8 cellular contexts compared by ENCODE assay signal in genomic region chrX:41922694-41923171, GRCh38. TPM values are rescaled to one million over a fixed set of nuclear protein-coding genes. Genes with fewer than 3 reads are reported as not detected.
A peak's percentile ranks its signal among the peaks of the same experiment; 100 is the strongest.
DNase-seq lines count a peak whose midpoint lies in the region; ATAC-seq, FAIRE-seq and TF ChIP-seq lines count a peak whose summit lies in the region.

No MANE protein-coding gene starts in this region.

- no peaks in the 10 kb centered on the region for H3K9me3 Mint-ChIP-seq in stimulated activated memory B cell treated with anti-CD40 and anti-IgM and Interleukin-4, amounts not matched to agents 10 μg/mL and 1 μg/mL and 100 μg/mL, for 72 hours

- TF ChIP-seq CTCF in 22Rv1 (IDR thresholded peaks at IDR 0.05), result 0 out of 2 replicates have a peak, but pooled peaks have one; percentile 17
- peak; percentile 29; the same call in 1 of the 2 replicates for TF ChIP-seq CTCF in SK-N-SH (IDR thresholded peaks at IDR 0.05)
- TF ChIP-seq CTCF in left lung (IDR thresholded peaks at IDR 0.05), result no peak

- H3K9ac ChIP-seq in SK-N-SH, result peak overlapping the region; percentile 73

- H3K27ac Mint-ChIP-seq in stimulated activated memory B cell treated with anti-CD40 and anti-IgM and Interleukin-4, amounts not matched to agents 10 μg/mL and 1 μg/mL and 100 μg/mL, for 72 hours, result peak overlapping the region; percentile 85

- H3K27me3 Mint-ChIP-seq in stimulated activated memory B cell treated with anti-CD40 and anti-IgM and Interleukin-4, amounts not matched to agents 10 μg/mL and 1 μg/mL and 100 μg/mL, for 72 hours, result no peaks in the 10 kb centered on the region

- H3K9me2 ChIP-seq in SK-N-SH, result no peaks in the 10 kb centered on the region

- H3K4me1 ChIP-seq in SK-N-SH (ENCODE audit: control insufficient read depth in 1 of 2, insufficient read depth in 2 of 2, low read depth in 1 of 2, low read length in 1 of 2) (no peaks in the 10 kb centered on the region; a peak in 1 of 4 replicates), left lung (no peaks in the 10 kb centered on the region)

- 13% methylated on average over 12 of the region's 42 CpGs for WGBS in SK-N-SH (ENCODE audit: low lambda C conversion rate)

- DNase-seq in SK-N-SH (peak; percentile 63), cerebellum (ENCODE audit: low spot score) (peak; percentile 12), left lung (peak; percentile 35 to 71), H54 (ENCODE audit: insufficient read length, low spot score) (no peak)

- TF ChIP-seq RAD21 in SK-N-SH (IDR thresholded peaks at IDR 0.05; ENCODE audit: low read length), result no peak

- TF ChIP-seq EP300 in SK-N-SH (IDR thresholded peaks at IDR 0.05; ENCODE audit: borderline replicate concordance in 1 of 2, low read depth in 1 of 2, low read length in 1 of 2), result no peak

- H3K27ac ChIP-seq in 22Rv1 (peak overlapping the region; percentile 68), SK-N-SH (ENCODE audit: low read depth in 2 of 2, low read length in 1 of 2) (peak overlapping the region; percentile 56 to 73; a peak in 3 of 4 replicates), left lung (peak overlapping the region; percentile 33 to 67)

- peak overlapping the region; percentile 66 to 70 for H3K4me3 ChIP-seq in SK-N-SH (ENCODE audit: low read depth in 2 of 2, low read length in 1 of 2)
- peak overlapping the region; percentile 42 to 57 for H3K4me3 ChIP-seq in left lung

- CTCF ChIA-PET in SK-N-SH (lab: Yijun Ruan, JAX), result no interaction called here

- peaks cover 4% of the 10 kb centered on the region; the same call in 1 of the 2 replicates for H4K20me1 ChIP-seq in SK-N-SH (ENCODE audit: insufficient read depth)

- peaks cover 44% of the 10 kb centered on the region for H3K79me2 ChIP-seq in SK-N-SH (ENCODE audit: insufficient read depth)

- FAIRE-seq in H54 (lab: Jason Lieb, UNC), result no peak

- no peaks in the 10 kb centered on the region for H3K9me3 ChIP-seq in SK-N-SH
- no peaks in the 10 kb centered on the region for H3K9me3 ChIP-seq in left lung

- H3K27me3 ChIP-seq in SK-N-SH (ENCODE audit: insufficient read depth) (peaks cover 6% of the 10 kb centered on the region; the same call in 1 of the 2 replicates), left lung (no peaks in the 10 kb centered on the region)

- intact Hi-C loops in left lung (cut with DNase I), result no loop called here

- peak overlapping the region; percentile 96 for H3K4me3 Mint-ChIP-seq in stimulated activated memory B cell treated with anti-CD40 and anti-IgM and Interleukin-4, amounts not matched to agents 10 μg/mL and 1 μg/mL and 100 μg/mL, for 72 hours

- H3K36me3 Mint-ChIP-seq in stimulated activated memory B cell treated with anti-CD40 and anti-IgM and Interleukin-4, amounts not matched to agents 10 μg/mL and 1 μg/mL and 100 μg/mL, for 72 hours, result no peaks in the 10 kb centered on the region

- 0 out of 2 replicates have a peak overlapping the region, but pooled peaks have one; percentile 66 for H2AFZ ChIP-seq in SK-N-SH (ENCODE audit: low read depth)

- H3K36me3 ChIP-seq in SK-N-SH (replicated peaks in 1 of 2; ENCODE audit: control insufficient read depth in 1 of 2, insufficient read depth in 2 of 2, low read length in 1 of 2), result no peaks in the 10 kb centered on the region
- H3K36me3 ChIP-seq in left lung, result no peaks in the 10 kb centered on the region

- no peaks in the 10 kb centered on the region for H3F3A ChIP-seq in SK-N-SH (replicated peaks; ENCODE audit: insufficient read depth)

- no peak for TF ChIP-seq POLR2A in H54 (IDR thresholded peaks at IDR 0.05; ENCODE audit: low read depth, low read length)

- POLR2A ChIA-PET in SK-N-SH (lab: Yijun Ruan, JAX), result no interaction called here

- ATAC-seq in GM18861 (IDR thresholded peaks at IDR 0.05; ENCODE audit: unreplicated experiment) (peak; percentile 14), HG03442 (IDR thresholded peaks at IDR 0.05; ENCODE audit: unreplicated experiment) (peak; percentile 18), left lung (peak; percentile 1)
- ATAC-seq in stimulated activated memory B cell treated with anti-CD40 and anti-IgM and Interleukin-4, amounts not matched to agents 10 μg/mL and 1 μg/mL and 100 μg/mL, for 72 hours, result peak; percentile 47

- H3K4me2 ChIP-seq in SK-N-SH, result peak overlapping the region; percentile 75

- peaks cover 16% of the 10 kb centered on the region for H3K4me1 Mint-ChIP-seq in stimulated activated memory B cell treated with anti-CD40 and anti-IgM and Interleukin-4, amounts not matched to agents 10 μg/mL and 1 μg/mL and 100 μg/mL, for 72 hours

TF ChIP-seq in SK-N-SH, 30 proteins besides CTCF, POLR2A, EP300 and RAD21:
- TF ChIP-seq RXRA (IDR thresholded peaks at IDR 0.05; ENCODE audit: borderline replicate concordance, low read depth), result no peak
- peak; percentile 15; the same call in 1 of the 2 replicates for TF ChIP-seq MAX (IDR thresholded peaks at IDR 0.05; ENCODE audit: low read depth)

RNA-seq across cellular contexts. Expression of gene CASK, which starts 0.6 kb away (rescaled TPM):
- 7.0 and 9.8 TPM in 2 replicates for polyA plus RNA-seq in SK-N-SH (2012; rRNA removed)
- 10.1 and 12.9 TPM in 2 replicates for polyA plus RNA-seq in SK-N-SH (2012; cell fraction: cytosol; rRNA removed)
- polyA plus RNA-seq in SK-N-SH (2012; cell fraction: nucleus; rRNA removed), result 3.8 and 6.3 TPM in 2 replicates
- total RNA-seq in cerebellum (108 TPM), left lung (10 to 100 TPM; 59.7 to 70.7 TPM)

Comparison
In these comparisons a context has a peak if more than half of its experiments do, and no peak if none do; other contexts are left out.
1. CTCF ChIP-seq: peak in 22Rv1 (single experiment) and SK-N-SH (single experiment); none in left lung (0 of 2).
2. Peak in every context shown above with its lines, with median percentiles within 50 percentile points of each other: H3K27ac ChIP-seq and ATAC-seq.